In the genomic region with DNA sequence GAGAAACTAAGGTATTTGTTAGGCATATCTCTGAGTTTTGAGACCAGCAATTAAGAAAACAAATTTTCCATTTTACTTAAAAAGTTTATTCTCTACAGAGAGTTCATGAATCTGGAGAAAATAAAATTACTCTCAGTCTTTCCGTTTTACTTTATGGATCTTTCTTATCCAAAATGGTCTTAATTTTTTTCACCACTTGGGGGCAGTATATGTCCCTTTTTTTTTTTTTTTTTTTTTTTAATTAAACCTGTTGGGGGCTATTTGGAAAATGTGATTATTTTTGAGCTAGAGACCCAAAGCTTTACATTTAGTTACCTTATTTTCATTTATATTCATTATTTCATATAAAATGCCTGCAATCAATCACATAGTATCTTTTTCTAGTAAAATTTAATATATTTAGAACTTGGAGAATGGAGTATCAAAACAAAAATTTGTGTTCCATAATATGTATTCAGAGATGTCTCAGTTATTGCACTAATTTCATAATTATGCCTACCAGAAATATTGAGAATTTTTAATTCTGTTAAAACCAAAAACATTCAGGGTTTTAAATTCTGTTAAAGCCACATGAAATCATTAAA, we compare ENCODE assay signal across 8 cellular contexts. TPM values are rescaled to one million over a fixed set of nuclear protein-coding genes. Genes with fewer than 3 reads are reported as not detected.
DNase-seq lines count a peak whose midpoint lies in the region; ATAC-seq, FAIRE-seq and TF ChIP-seq lines count a peak whose summit lies in the region.

No MANE protein-coding gene starts in this region.

- peaks cover 26% of the 10 kb centered on the region for H3K36me3 Mint-ChIP-seq in activated naive CD8-positive, alpha-beta T cell treated with anti-CD3 and anti-CD28 coated beads, Interleukin-2, amount 50 U/mL, for 24 hours (ENCODE audit: low read depth)

- no peak for FAIRE-seq in H54 (lab: Jason Lieb, UNC)

- H4K20me1 ChIP-seq in DOHH2 (ENCODE audit: control insufficient read depth, insufficient read depth, low read depth, low read length) (no peaks in the 10 kb centered on the region; the same call in 1 of the 2 replicates), neural cell (ENCODE audit: insufficient read depth) (no peaks in the 10 kb centered on the region)

- peak; percentile 57 for TF ChIP-seq CTCF in DOHH2 (IDR thresholded peaks at IDR 0.05; ENCODE audit: low read depth, low read length, poor library complexity, severe bottlenecking)
- no peak for TF ChIP-seq CTCF in choroid plexus epithelial cell (conservative IDR thresholded peaks at IDR 0.05; ENCODE audit: low read depth, low read length)
- TF ChIP-seq CTCF in neural cell (IDR thresholded peaks at IDR 0.05; ENCODE audit: poor library complexity, severe bottlenecking), result peak; percentile 60

- no peaks in the 10 kb centered on the region for H3K9me3 Mint-ChIP-seq in activated naive CD8-positive, alpha-beta T cell treated with anti-CD3 and anti-CD28 coated beads, Interleukin-2, amount 50 U/mL, for 24 hours

- H3K4me3 Mint-ChIP-seq in activated naive CD8-positive, alpha-beta T cell treated with anti-CD3 and anti-CD28 coated beads, Interleukin-2, amount 50 U/mL, for 24 hours, result no peak overlapping the region

- H3K79me2 ChIP-seq in DOHH2 (ENCODE audit: control insufficient read depth, low read length) (no peaks in the 10 kb centered on the region), neural cell (replicated peaks; ENCODE audit: insufficient read depth, low read length) (no peaks in the 10 kb centered on the region)

- H3K27me3 ChIP-seq in DOHH2 (ENCODE audit: control insufficient read depth, low read length) (no peaks in the 10 kb centered on the region), neural cell (ENCODE audit: insufficient read depth, low read depth, low read length) (no peaks in the 10 kb centered on the region)

- H3K27ac Mint-ChIP-seq in activated naive CD8-positive, alpha-beta T cell treated with anti-CD3 and anti-CD28 coated beads, Interleukin-2, amount 50 U/mL, for 24 hours, result no peak overlapping the region

- no peaks in the 10 kb centered on the region for H3K4me1 Mint-ChIP-seq in activated naive CD8-positive, alpha-beta T cell treated with anti-CD3 and anti-CD28 coated beads, Interleukin-2, amount 50 U/mL, for 24 hours

- H3K36me3 ChIP-seq in DOHH2 (ENCODE audit: control insufficient read depth, low read length), result peaks cover 31% of the 10 kb centered on the region
- no peaks in the 10 kb centered on the region for H3K36me3 ChIP-seq in neural cell (ENCODE audit: insufficient read depth, low read length)

- DNase-seq in M059J (ENCODE audit: low read depth) (peak; percentile 24), choroid plexus epithelial cell (ENCODE audit: low read depth) (peak; percentile 31), H54 (ENCODE audit: insufficient read length, low spot score) (no peak)
- no peak for DNase-seq in activated naive CD8-positive, alpha-beta T cell treated with anti-CD3 and anti-CD28 coated beads, Interleukin-2, amount 50 U/mL, for 24 hours

- H3K27me3 Mint-ChIP-seq in activated naive CD8-positive, alpha-beta T cell treated with anti-CD3 and anti-CD28 coated beads, Interleukin-2, amount 50 U/mL, for 24 hours, result no peaks in the 10 kb centered on the region

- H3K4me3 ChIP-seq in DOHH2 (ENCODE audit: low read length) (no peak overlapping the region), choroid plexus epithelial cell (ENCODE audit: low read depth, low read length) (no peak overlapping the region), neural cell (ENCODE audit: low read length) (no peak overlapping the region)

- H3F3A ChIP-seq in DOHH2 (ENCODE audit: control insufficient read depth, insufficient read depth) (peaks cover 16% of the 10 kb centered on the region; the same call in 1 of the 2 replicates), neural cell (ENCODE audit: insufficient read depth, low read length, poor library complexity, severe bottlenecking) (no peaks in the 10 kb centered on the region)

- ATAC-seq in HG03439 (IDR thresholded peaks at IDR 0.05; ENCODE audit: unreplicated experiment) (no peak), HG03571 (IDR thresholded peaks at IDR 0.05; ENCODE audit: unreplicated experiment) (no peak)
- ATAC-seq in activated naive CD8-positive, alpha-beta T cell treated with anti-CD3 and anti-CD28 coated beads, Interleukin-2, amount 50 U/mL, for 24 hours, result no peak

- TF ChIP-seq EP300 in neural cell (conservative IDR thresholded peaks at IDR 0.05; ENCODE audit: poor library complexity, severe bottlenecking), result no peak

- H3K9me3 ChIP-seq in DOHH2 (ENCODE audit: control insufficient read depth, insufficient read depth, low read length) (no peaks in the 10 kb centered on the region), neural cell (ENCODE audit: low read length) (no peaks in the 10 kb centered on the region)

- H3K27ac ChIP-seq in DOHH2 (ENCODE audit: low read depth, low read length) (no peak overlapping the region), neural cell (ENCODE audit: low read length) (no peak overlapping the region)

- no peaks in the 10 kb centered on the region; the same call in 1 of the 2 replicates for H3K4me1 ChIP-seq in DOHH2 (ENCODE audit: control insufficient read depth, low read length)

- no peak overlapping the region for H3K9ac ChIP-seq in neural cell (ENCODE audit: low read length)

- peak; percentile 56 for TF ChIP-seq RAD21 in neural cell (conservative IDR thresholded peaks at IDR 0.05)

- H3K9me2 ChIP-seq in DOHH2 (replicated peaks; ENCODE audit: control insufficient read depth, low read length), result no peaks in the 10 kb centered on the region
- no peaks in the 10 kb centered on the region for H3K9me2 ChIP-seq in neural cell (ENCODE audit: insufficient read depth, low read length)

- H3K4me2 ChIP-seq in DOHH2 (ENCODE audit: low read length) (no peak overlapping the region), neural cell (ENCODE audit: low read length) (no peak overlapping the region)

- TF ChIP-seq POLR2A in H54 (IDR thresholded peaks at IDR 0.05; ENCODE audit: low read depth, low read length), result no peak

- H2AFZ ChIP-seq in neural cell (ENCODE audit: low read depth, low read length), result no peak overlapping the region

TF ChIP-seq in neural cell, 6 proteins besides CTCF, POLR2A, EP300 and RAD21:
- peak; percentile 65 for TF ChIP-seq SMC3 (conservative IDR thresholded peaks at IDR 0.05; ENCODE audit: poor library complexity)
- TF ChIP-seq EZH2 (IDR thresholded peaks at IDR 0.05; ENCODE audit: borderline replicate concordance, insufficient read depth, low read length, poor library complexity, severe bottlenecking), result no peak

RNA-seq across cellular contexts. Expression of a gene that starts 27.1 kb away (rescaled TPM):
- 8.9 and 11.6 TPM in 2 replicates for total RNA-seq in M059J (2014; rRNA removed; shearing (Covaris generic))
- 16.7 and 42.4 TPM in 2 replicates for polyA plus RNA-seq in neural cell
- polyA minus RNA-seq in neural cell, result 50.2 TPM in 2 replicates

RNA-seq across cellular contexts. Expression of a gene that starts 27.3 kb away (rescaled TPM):
- total RNA-seq in M059J (2014; rRNA removed; shearing (Covaris generic)), result 22.3 and 33.3 TPM in 2 replicates
- polyA plus RNA-seq in neural cell, result 41.5 and 46.3 TPM in 2 replicates
- 60.6 and 77.3 TPM in 2 replicates for polyA minus RNA-seq in neural cell

Comparison
In these comparisons a context has a peak if more than half of its experiments do, and no peak if none do; other contexts are left out.
1. DNase-seq: peak in M059J (single experiment) and choroid plexus epithelial cell (single experiment); none in activated naive CD8-positive, alpha-beta T cell treated with anti-CD3 and anti-CD28 coated beads, Interleukin-2, amount 50 U/mL, for 24 hours (single experiment) and H54 (single experiment).